ENCODE assay signal across 9 cellular contexts in genomic region chr9:109974143-109974917, GRCh38.
A peak's percentile ranks its signal among the peaks of the same experiment; 100 is the strongest.
DNase-seq lines count a peak whose midpoint lies in the region; ATAC-seq and TF ChIP-seq lines count a peak whose summit lies in the region.
"Had no signal": no experiment of that assay in that cellular context is flagged by ENCODE, and none has a peak within 500 bp of the region (broad histone marks: within the 10 kb centered on the region; RNA-seq: fewer than 3 reads in every experiment).

No MANE protein-coding gene starts in this region.

- DNase-seq in NOMO-1 treated with DMSO at 0.1 percent for 48 hours (lab: John Stamatoyannopoulos, UW; ENCODE audit: unreplicated experiment) (peak; percentile 84), heart right ventricle (peak; percentile 32 to 49), SHP77 treated with DMSO at 0.1 percent for 48 hours (lab: John Stamatoyannopoulos, UW) (no peak), BE2C (no peak), KBM-7 (no peak), posterior vena cava (ENCODE audit: low spot score) (no peak)

- intact Hi-C loops in heart right ventricle (cut with DNase I) (no loop called here), posterior vena cava (cut with DNase I) (loop anchor here in 1 of 2 donors (10.0 kb wide), 3 partner anchors 50 to 180 kb away; no protein-coding TSS in a partner anchor)

- 75 to 76% methylated on average over 7 of the region's 7 CpGs for WGBS in heart right ventricle, 2 donors

- H3K27me3 ChIP-seq in heart right ventricle = no peaks in the 10 kb centered on the region
- H3K27me3 ChIP-seq in BE2C = no peaks in the 10 kb centered on the region

- H3K36me3 ChIP-seq in heart right ventricle = no peaks in the 10 kb centered on the region
- no peaks in the 10 kb centered on the region for H3K36me3 ChIP-seq in BE2C

- peak; percentile 80 for ATAC-seq in GM18858 (IDR thresholded peaks at IDR 0.05; ENCODE audit: unreplicated experiment)
- ATAC-seq in HG02588 (IDR thresholded peaks at IDR 0.05; ENCODE audit: unreplicated experiment) = peak; percentile 78
- ATAC-seq in heart right ventricle = peak in 7 of 8 donors; percentile 20 to 91 (median 70)

- H3K4me3 ChIP-seq in heart right ventricle = no peak overlapping the region
- H3K4me3 ChIP-seq in BE2C (ENCODE audit: low read depth, low read length) = no peak overlapping the region

- peak overlapping the region in 6 of 10 donors; percentile 11 to 73 (median 40) for H3K27ac ChIP-seq in heart right ventricle
- H3K27ac ChIP-seq: HL-60 had no signal

- TF ChIP-seq CTCF in heart right ventricle (IDR thresholded peaks at IDR 0.05) (no peak), BE2C (IDR thresholded peaks at IDR 0.05; ENCODE audit: low read depth, low read length) (no peak)

- in situ Hi-C loops in KBM-7 (cut with MboI; ENCODE audit: low pct_unique_long_range_greater_than_20kb, low sequenced_read_pairs) = no loop called here

- H3K4me1 ChIP-seq in heart right ventricle (peaks cover 2 to 47% (median 30%) of the 10 kb centered on the region in 9 donors), BE2C (no peaks in the 10 kb centered on the region)

- H3K9me3 ChIP-seq in heart right ventricle (no peaks in the 10 kb centered on the region), BE2C (no peaks in the 10 kb centered on the region)

Comparison
In these comparisons a context has a peak if more than half of its experiments do, and no peak if none do; other contexts are left out.
1. DNase-seq: peak in NOMO-1 treated with DMSO at 0.1 percent for 48 hours (single experiment) and heart right ventricle (2 of 2); none in SHP77 treated with DMSO at 0.1 percent for 48 hours (single experiment), BE2C (single experiment), KBM-7 (single experiment) and posterior vena cava (single experiment).
2. Peak in every context shown above with its lines, with median percentiles within 50 percentile points of each other: ATAC-seq.